In the genomic region with DNA sequence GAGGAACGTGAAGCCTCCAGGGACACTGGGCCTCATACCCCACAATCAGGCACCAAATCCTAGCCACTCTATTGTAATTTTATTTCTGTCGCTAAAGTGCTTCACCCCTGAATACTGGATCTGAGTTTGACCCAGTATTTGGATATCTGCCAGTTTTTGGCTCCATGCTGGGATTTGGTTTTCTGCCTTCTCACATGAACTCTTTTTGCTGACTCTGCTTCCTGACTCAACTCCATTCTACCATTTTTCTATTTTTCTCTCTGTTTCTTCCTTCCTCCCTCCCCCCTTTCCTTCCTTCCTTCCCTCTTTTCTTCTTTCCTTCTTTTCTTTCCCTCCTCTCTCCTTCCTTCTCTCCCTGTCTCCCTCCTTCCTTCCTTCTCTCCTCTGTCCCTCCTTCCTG, we compare ENCODE assay signal across 1 cellular context.
TF ChIP-seq lines count a peak whose summit lies in the region.

No MANE protein-coding gene starts in this region.

TF ChIP-seq in HEK293, 187 proteins besides CTCF, POLR2A, EP300 and RAD21:
- TF ChIP-seq, protein P1, sequence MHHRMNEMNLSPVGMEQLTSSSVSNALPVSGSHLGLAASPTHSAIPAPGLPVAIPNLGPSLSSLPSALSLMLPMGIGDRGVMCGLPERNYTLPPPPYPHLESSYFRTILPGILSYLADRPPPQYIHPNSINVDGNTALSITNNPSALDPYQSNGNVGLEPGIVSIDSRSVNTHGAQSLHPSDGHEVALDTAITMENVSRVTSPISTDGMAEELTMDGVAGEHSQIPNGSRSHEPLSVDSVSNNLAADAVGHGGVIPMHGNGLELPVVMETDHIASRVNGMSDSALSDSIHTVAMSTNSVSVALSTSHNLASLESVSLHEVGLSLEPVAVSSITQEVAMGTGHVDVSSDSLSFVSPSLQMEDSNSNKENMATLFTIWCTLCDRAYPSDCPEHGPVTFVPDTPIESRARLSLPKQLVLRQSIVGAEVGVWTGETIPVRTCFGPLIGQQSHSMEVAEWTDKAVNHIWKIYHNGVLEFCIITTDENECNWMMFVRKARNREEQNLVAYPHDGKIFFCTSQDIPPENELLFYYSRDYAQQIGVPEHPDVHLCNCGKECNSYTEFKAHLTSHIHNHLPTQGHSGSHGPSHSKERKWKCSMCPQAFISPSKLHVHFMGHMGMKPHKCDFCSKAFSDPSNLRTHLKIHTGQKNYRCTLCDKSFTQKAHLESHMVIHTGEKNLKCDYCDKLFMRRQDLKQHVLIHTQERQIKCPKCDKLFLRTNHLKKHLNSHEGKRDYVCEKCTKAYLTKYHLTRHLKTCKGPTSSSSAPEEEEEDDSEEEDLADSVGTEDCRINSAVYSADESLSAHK (tag by site-specific recombination; IDR thresholded peaks at IDR 0.05), result no peak
- TF ChIP-seq ZNF366 (tag by site-specific recombination; conservative IDR thresholded peaks at IDR 0.05), result 0 out of 2 replicates have a peak, but pooled peaks have one; percentile 15
